Comparison of ENCODE assay signal across 8 cellular contexts in genomic region chr1:155323729-155324040, GRCh38. TPM values are rescaled to one million over a fixed set of nuclear protein-coding genes. Genes with fewer than 3 reads are reported as not detected.
DNase-seq lines count a peak whose midpoint lies in the region; ATAC-seq and TF ChIP-seq lines count a peak whose summit lies in the region.

No MANE protein-coding gene starts in this region.

- H3K36me3 ChIP-seq in lung (ENCODE audit: control insufficient read depth in 2 of 2, insufficient read depth in 2 of 2, low read length in 2 of 2), result peaks cover 2 to 15% of the 10 kb centered on the region in 2 donors

- no peaks in the 10 kb centered on the region for H3K9me3 Mint-ChIP-seq in activated CD4-positive, alpha-beta memory T cell treated with anti-CD3 and anti-CD28 coated beads, Interleukin-2, amount 10 ng/mL, durations not matched to agents 7 days and 5 days

- peak; percentile 52 for ATAC-seq in GM19035 (IDR thresholded peaks at IDR 0.05; ENCODE audit: unreplicated experiment)
- peak; percentile 36 for ATAC-seq in HG03442 (IDR thresholded peaks at IDR 0.05; ENCODE audit: unreplicated experiment)
- ATAC-seq in lung (ENCODE audit: insufficient read depth, low FRiP score), result peak; percentile 77

- peak overlapping the region; percentile 78 for H3K4me3 ChIP-seq in lung

- peak overlapping the region; percentile 94 to 95 for H3K27ac ChIP-seq in lung (ENCODE audit: low read depth in 1 of 2, low read length in 1 of 2)

- CTCF ChIA-PET in activated CD4-positive, alpha-beta memory T cell treated with anti-CD3 and anti-CD28 coated beads, Interleukin-2, amount 10 ng/mL, durations not matched to agents 7 days and 5 days (lab: Charles Lee), result interaction anchor here (0.7 to 5.5 kb wide), 26 partner anchors 11 to 269 kb away, joined by 3 to 78 read pairs (median 5); partner anchors contain the start of genes CLK2, FDPS, KRTCAP2 and SCAMP3

- H3K9me3 ChIP-seq in lung (ENCODE audit: control insufficient read depth in 2 of 2, insufficient read depth in 1 of 2, low read length in 1 of 2), result no peaks in the 10 kb centered on the region

- no peaks in the 10 kb centered on the region for H3K27me3 Mint-ChIP-seq in activated CD4-positive, alpha-beta memory T cell treated with anti-CD3 and anti-CD28 coated beads, Interleukin-2, amount 10 ng/mL, durations not matched to agents 7 days and 5 days

- no peak for TF ChIP-seq CTCF in lung (IDR thresholded peaks at IDR 0.05; ENCODE audit: control extremely low read depth, extremely low read depth)

- H3K4me1 ChIP-seq in lung (ENCODE audit: control insufficient read depth in 2 of 2, insufficient read depth in 2 of 2, low read length in 2 of 2), result peaks cover 0 to 14% of the 10 kb centered on the region in 2 donors

- DNase-seq in AG20443 (ENCODE audit: low spot score) (peak; percentile 93), NCI-H82 treated with DMSO at 0.1 percent for 48 hours (lab: John Stamatoyannopoulos, UW; ENCODE audit: unreplicated experiment) (peak; percentile 55), ecto neural progenitor cell (ENCODE audit: low spot score) (peak; percentile 92), lung (ENCODE audit: low spot score) (peak; percentile 90)
- DNase-seq in activated CD4-positive, alpha-beta memory T cell treated with anti-CD3 and anti-CD28 coated beads, Interleukin-2, amount 10 ng/mL, durations not matched to agents 7 days and 5 days, result peak; percentile 90
- DNase-seq in stimulated activated CD4-positive, alpha-beta T cell treated with anti-CD3 and anti-CD28 coated beads, TNF-alpha, amount 100 ng/mL, for 4 hours (ENCODE audit: low read depth in 3 of 3), result peak; percentile 62 to 68 (median 63)

- peaks cover 26% of the 10 kb centered on the region for H3K36me3 Mint-ChIP-seq in activated CD4-positive, alpha-beta memory T cell treated with anti-CD3 and anti-CD28 coated beads, Interleukin-2, amount 10 ng/mL, durations not matched to agents 7 days and 5 days (ENCODE audit: low read depth)

- 0 to 1% methylated on average over 28 to 29 of the region's 29 CpGs for WGBS in lung, 2 donors

- H3K27me3 ChIP-seq in lung (ENCODE audit: control insufficient read depth, insufficient read depth), result no peaks in the 10 kb centered on the region

- H3K4me3 Mint-ChIP-seq in activated CD4-positive, alpha-beta memory T cell treated with anti-CD3 and anti-CD28 coated beads, Interleukin-2, amount 10 ng/mL, durations not matched to agents 7 days and 5 days, result peak overlapping the region; percentile 85

- POLR2A ChIA-PET in activated CD4-positive, alpha-beta memory T cell treated with anti-CD3 and anti-CD28 coated beads, Interleukin-2, amount 10 ng/mL, durations not matched to agents 7 days and 5 days (lab: Charles Lee), result interaction anchor here (0.7 to 6.2 kb wide), 20 partner anchors 11 to 422 kb away, joined by 3 to 50 read pairs (median 3); partner anchors contain the start of genes CLK2, ENTREP3, FDPS and KRTCAP2

- peak overlapping the region; percentile 78 for H3K27ac Mint-ChIP-seq in activated CD4-positive, alpha-beta memory T cell treated with anti-CD3 and anti-CD28 coated beads, Interleukin-2, amount 10 ng/mL, durations not matched to agents 7 days and 5 days

- H3K4me1 Mint-ChIP-seq in activated CD4-positive, alpha-beta memory T cell treated with anti-CD3 and anti-CD28 coated beads, Interleukin-2, amount 10 ng/mL, durations not matched to agents 7 days and 5 days, result peaks cover 48% of the 10 kb centered on the region

RNA-seq across cellular contexts. Expression of gene RUSC1, which starts 3.0 kb away (rescaled TPM):
- total RNA-seq in activated CD4-positive, alpha-beta memory T cell treated with anti-CD3 and anti-CD28 coated beads, Interleukin-2, amount 10 ng/mL, durations not matched to agents 7 days and 5 days, result 10 to 100 TPM; 24.6 to 26.2 TPM
- 10 to 100 TPM; 25.0 to 37.7 TPM for total RNA-seq in lung
- polyA plus RNA-seq in lung, result 10 to 100 TPM; 18.2 to 20.6 TPM

RNA-seq across cellular contexts. Expression of gene FDPS, which starts 15.0 kb away (rescaled TPM):
- 100 to 1,000 TPM; 350 to 352 TPM for total RNA-seq in activated CD4-positive, alpha-beta memory T cell treated with anti-CD3 and anti-CD28 coated beads, Interleukin-2, amount 10 ng/mL, durations not matched to agents 7 days and 5 days
- 100 to 1,000 TPM; 193 to 316 TPM for total RNA-seq in lung
- 100 to 1,000 TPM; 301 to 385 TPM for polyA plus RNA-seq in lung

RNA-seq across cellular contexts. Expression of gene PKLR, which starts 22.4 kb away (rescaled TPM):
- total RNA-seq in activated CD4-positive, alpha-beta memory T cell treated with anti-CD3 and anti-CD28 coated beads, Interleukin-2, amount 10 ng/mL, durations not matched to agents 7 days and 5 days, result not detected
- total RNA-seq in lung, result under 1 TPM in 1 of 2 donors, not detected in 1; 0.09 TPM
- under 1 TPM in 1 of 2 donors, not detected in 1; 0.02 TPM for polyA plus RNA-seq in lung

RNA-seq across cellular contexts. Expression of gene HCN3, which starts 46.4 kb away (rescaled TPM):
- 1 to 10 TPM; 3.7 to 4.9 TPM for total RNA-seq in activated CD4-positive, alpha-beta memory T cell treated with anti-CD3 and anti-CD28 coated beads, Interleukin-2, amount 10 ng/mL, durations not matched to agents 7 days and 5 days
- 1 to 10 TPM; 2.2 to 4.7 TPM for total RNA-seq in lung
- polyA plus RNA-seq in lung, result 1 to 10 TPM; 1.0 to 2.3 TPM

RNA-seq across cellular contexts. Expression of gene CLK2, which starts 50.4 kb away (rescaled TPM):
- 10 to 100 TPM; 78.0 to 82.0 TPM for total RNA-seq in activated CD4-positive, alpha-beta memory T cell treated with anti-CD3 and anti-CD28 coated beads, Interleukin-2, amount 10 ng/mL, durations not matched to agents 7 days and 5 days
- total RNA-seq in lung, result 10 to 100 TPM; 55.5 to 56.5 TPM
- polyA plus RNA-seq in lung, result 10 to 100 TPM; 41.1 to 53.0 TPM

Comparison
In these comparisons a context has a peak if more than half of its experiments do, and no peak if none do; other contexts are left out.
1. Peak in every context shown above with its lines: DNase-seq, ATAC-seq, H3K4me3 ChIP-seq and H3K27ac ChIP-seq.